In genomic region chr4:40199179-40199670, GRCh38 we compare ENCODE assay signal across 1 cellular context.
TF ChIP-seq lines count a peak whose summit lies in the region.

No MANE protein-coding gene starts in this region.

TF ChIP-seq in GM23338, 12 proteins besides CTCF, POLR2A, EP300 and RAD21 (continued from another document):
- TF ChIP-seq, protein P1, sequence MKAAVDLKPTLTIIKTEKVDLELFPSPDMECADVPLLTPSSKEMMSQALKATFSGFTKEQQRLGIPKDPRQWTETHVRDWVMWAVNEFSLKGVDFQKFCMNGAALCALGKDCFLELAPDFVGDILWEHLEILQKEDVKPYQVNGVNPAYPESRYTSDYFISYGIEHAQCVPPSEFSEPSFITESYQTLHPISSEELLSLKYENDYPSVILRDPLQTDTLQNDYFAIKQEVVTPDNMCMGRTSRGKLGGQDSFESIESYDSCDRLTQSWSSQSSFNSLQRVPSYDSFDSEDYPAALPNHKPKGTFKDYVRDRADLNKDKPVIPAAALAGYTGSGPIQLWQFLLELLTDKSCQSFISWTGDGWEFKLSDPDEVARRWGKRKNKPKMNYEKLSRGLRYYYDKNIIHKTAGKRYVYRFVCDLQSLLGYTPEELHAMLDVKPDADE (IDR thresholded peaks at IDR 0.05), result no peak
- no peak for TF ChIP-seq POLR2AphosphoS5 (IDR thresholded peaks at IDR 0.05; ENCODE audit: low read depth)
